7 cellular contexts compared by ENCODE assay signal in genomic region chr17:45225964-45226530, GRCh38. TPM values are rescaled to one million over a fixed set of nuclear protein-coding genes. Genes with fewer than 3 reads are reported as not detected.
DNase-seq lines count a peak whose midpoint lies in the region; ATAC-seq and TF ChIP-seq lines count a peak whose summit lies in the region.

No MANE protein-coding gene starts in this region.

- H2BK120ac ChIP-seq in IMR-90 (ENCODE audit: low read depth, low read length) = peak overlapping the region; percentile 3; the same call in 1 of the 2 replicates

- H3K4me3 ChIP-seq in IMR-90 (ENCODE audit: insufficient read depth, low read depth, low read length) (no peak overlapping the region), SJCRH30 (no peak overlapping the region)

- POLR2A ChIA-PET in IMR-90 (lab: Charles Lee; ENCODE audit: unreplicated experiment) = no interaction called here

- no peak overlapping the region for H3K4me2 ChIP-seq in IMR-90 (ENCODE audit: low read depth, low read length)

- H3K36me3 ChIP-seq in IMR-90 (ENCODE audit: control insufficient read depth, insufficient read depth, low read length) (no peaks in the 10 kb centered on the region), SJCRH30 (no peaks in the 10 kb centered on the region)

- H3K9ac ChIP-seq in IMR-90 (ENCODE audit: low read depth, low read length) = no peak overlapping the region

- H3K27ac ChIP-seq in IMR-90 (ENCODE audit: insufficient read depth, low read length) (no peak overlapping the region), SJCRH30 (no peak overlapping the region)

- H4K91ac ChIP-seq in IMR-90 (ENCODE audit: insufficient read depth, low read depth, low read length) = peak overlapping the region; percentile 55; the same call in 1 of the 2 replicates

- 0 out of 3 replicates have a peak overlapping the region, but pooled peaks have one; percentile 64 for H2BK15ac ChIP-seq in IMR-90 (ENCODE audit: low read depth, low read length)

- H3K56ac ChIP-seq in IMR-90 (ENCODE audit: extremely low read depth, insufficient read depth, low read length) = no peak overlapping the region

- H3K4ac ChIP-seq in IMR-90 (ENCODE audit: low read depth, low read length) = peak overlapping the region; percentile 9; the same call in 1 of the 2 replicates

- H3K23ac ChIP-seq in IMR-90 (ENCODE audit: low read depth, low read length) = no peak overlapping the region

- H3K9me1 ChIP-seq in IMR-90 (ENCODE audit: insufficient read depth, low read length) = peaks cover 24% of the 10 kb centered on the region

- no peak overlapping the region for H2BK5ac ChIP-seq in IMR-90 (ENCODE audit: low read depth, low read length, poor library complexity, severe bottlenecking)

- H3K27me3 ChIP-seq in IMR-90 (ENCODE audit: control insufficient read depth, insufficient read depth, low read length) = peaks cover 8% of the 10 kb centered on the region
- H3K27me3 ChIP-seq in SJCRH30 = peaks cover 9% of the 10 kb centered on the region

- CTCF ChIA-PET in IMR-90 (lab: Yijun Ruan, JAX) = no interaction called here

- ATAC-seq in GM19438 (IDR thresholded peaks at IDR 0.05; ENCODE audit: low read depth, unreplicated experiment) (peak; percentile 32), IMR-90 (ENCODE audit: low read depth) (no peak)

- no CpG with 5 or more reads among the region's 11 CpGs for WGBS in IMR-90 (ENCODE audit: extremely low coverage in 2 of 2, insufficient read length in 1 of 2), 2 experiments

- H4K20me1 ChIP-seq in IMR-90 (ENCODE audit: insufficient read depth, low read length) = no peaks in the 10 kb centered on the region

- H3K9me3 ChIP-seq in IMR-90 (ENCODE audit: control insufficient read depth, insufficient read depth, low read length) (no peaks in the 10 kb centered on the region), SJCRH30 (replicated peaks) (no peaks in the 10 kb centered on the region)

- H2AK9ac ChIP-seq in IMR-90 (replicated peaks; ENCODE audit: low read depth, low read length, poor library complexity) = peak overlapping the region; percentile 88

- H4K5ac ChIP-seq in IMR-90 (ENCODE audit: low read depth, low read length) = no peak overlapping the region

- H2BK20ac ChIP-seq in IMR-90 (ENCODE audit: low read depth, low read length) = no peak overlapping the region; the same call in 1 of the 2 replicates

- peaks cover 44% of the 10 kb centered on the region for H3K4me1 ChIP-seq in IMR-90 (ENCODE audit: control insufficient read depth, insufficient read depth, low read length)
- H3K4me1 ChIP-seq in SJCRH30 = peaks cover 39% of the 10 kb centered on the region

- no peak for TF ChIP-seq RAD21 in IMR-90 (IDR thresholded peaks at IDR 0.05; ENCODE audit: low read length)

- dilution Hi-C loops in IMR-90 (cut with HindIII; ENCODE audit: low sequenced_read_pairs, unreplicated experiment) = no loop called here

- peak overlapping the region; percentile 3 for H2AFZ ChIP-seq in IMR-90 (replicated peaks; ENCODE audit: low read length, poor library complexity)

- no peak overlapping the region for H3K18ac ChIP-seq in IMR-90 (ENCODE audit: low read depth, low read length)

- no peak for TF ChIP-seq CTCF in IMR-90 (conservative IDR thresholded peaks at IDR 0.05; ENCODE audit: low read depth, low read length)

- intact Hi-C loops in IMR-90 (cut with micrococcal nuclease) (no loop called here), posterior vena cava (cut with DNase I) (no loop called here)

- no TSS peak for BruUV-seq in IMR-90 (replicated peaks; lab: Mats Ljungman, UMichigan)

- TF ChIP-seq POLR2A in IMR-90 (IDR thresholded peaks at IDR 0.05; ENCODE audit: low read depth, low read length) = no peak

- H3K79me1 ChIP-seq in IMR-90 (ENCODE audit: low read depth in 1 of 2, low read length in 2 of 2) = peaks cover 0 to 28% of the 10 kb centered on the region in 2 experiments; a peak in 3 of 4 replicates

- no peak for DNase-seq in IMR-90
- peak; percentile 94 for DNase-seq in activated CD4-positive, alpha-beta T cell treated with anti-CD3 and anti-CD28 coated beads, Interleukin-2, amount 50 U/mL, for 1 hour
- DNase-seq in effector CD8-positive, alpha-beta T cell (lab: John Stamatoyannopoulos, UW) = peak; percentile 80
- peak; percentile 93 for DNase-seq in posterior vena cava (ENCODE audit: low spot score)
- peak; percentile 79 for DNase-seq in ureter (ENCODE audit: low spot score)
- no peak for DNase-seq in SJCRH30

- 0 out of 2 replicates have a peak overlapping the region, but pooled peaks have one; percentile 34 for H3K14ac ChIP-seq in IMR-90 (replicated peaks; ENCODE audit: low read depth, low read length)

- in situ Hi-C loops in IMR-90 (cut with MboI; ENCODE audit: low sequenced_read_pairs) = no loop called here

- peak overlapping the region; percentile 62 for H2AK5ac ChIP-seq in IMR-90 (ENCODE audit: low read depth, low read length)

- H4K8ac ChIP-seq in IMR-90 (ENCODE audit: low read depth in 2 of 2, low read length in 2 of 2) = 0 out of 4 replicates have a peak overlapping the region, but pooled peaks of 1 of the 2 experiments have one; percentile 7

TF ChIP-seq in IMR-90, 13 proteins besides CTCF, POLR2A, EP300 and RAD21:
- no peak for TF ChIP-seq CHD1 (IDR thresholded peaks at IDR 0.05; ENCODE audit: low read depth, low read length)
- TF ChIP-seq BHLHE40 (IDR thresholded peaks at IDR 0.05; ENCODE audit: low read depth, low read length) = no peak
- no peak for TF ChIP-seq FOS (IDR thresholded peaks at IDR 0.05; ENCODE audit: low read depth, low read length)
- no peak for TF ChIP-seq NFE2L2 (IDR thresholded peaks at IDR 0.05; ENCODE audit: low read depth, low read length)
- TF ChIP-seq RCOR1 (IDR thresholded peaks at IDR 0.05; ENCODE audit: insufficient replicate concordance, low read length) = no peak
- TF ChIP-seq RFX5 (IDR thresholded peaks at IDR 0.05; ENCODE audit: low read depth, low read length) = no peak
- TF ChIP-seq CEBPB (IDR thresholded peaks at IDR 0.05; ENCODE audit: low read depth, low read length) = no peak
- no peak for TF ChIP-seq SMC3 (IDR thresholded peaks at IDR 0.05; ENCODE audit: low read depth, low read length)
- TF ChIP-seq, protein P1, sequence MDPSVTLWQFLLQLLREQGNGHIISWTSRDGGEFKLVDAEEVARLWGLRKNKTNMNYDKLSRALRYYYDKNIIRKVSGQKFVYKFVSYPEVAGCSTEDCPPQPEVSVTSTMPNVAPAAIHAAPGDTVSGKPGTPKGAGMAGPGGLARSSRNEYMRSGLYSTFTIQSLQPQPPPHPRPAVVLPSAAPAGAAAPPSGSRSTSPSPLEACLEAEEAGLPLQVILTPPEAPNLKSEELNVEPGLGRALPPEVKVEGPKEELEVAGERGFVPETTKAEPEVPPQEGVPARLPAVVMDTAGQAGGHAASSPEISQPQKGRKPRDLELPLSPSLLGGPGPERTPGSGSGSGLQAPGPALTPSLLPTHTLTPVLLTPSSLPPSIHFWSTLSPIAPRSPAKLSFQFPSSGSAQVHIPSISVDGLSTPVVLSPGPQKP (IDR thresholded peaks at IDR 0.05; ENCODE audit: borderline replicate concordance, low read depth, low read length) = no peak

RNA-seq across cellular contexts. Expression of gene FMNL1, which starts 4.4 kb away (rescaled TPM):
- total RNA-seq in IMR-90 (2012; rRNA removed) (0.36 and 0.56 TPM in 2 replicates), posterior vena cava (10 to 100 TPM; 19.5 to 28.2 TPM), ureter (19.4 TPM)
- polyA plus RNA-seq in IMR-90 (2012; rRNA removed) = 1.4 and 2.3 TPM in 2 replicates
- polyA plus RNA-seq in IMR-90 (2012; cell fraction: cytosol; rRNA removed) = 4.2 and 5.3 TPM in 2 replicates
- 10.8 and 12.1 TPM in 2 replicates for polyA plus RNA-seq in IMR-90 (2012; cell fraction: nucleus; rRNA removed; ENCODE audit: low replicate concordance)
- 0.91 and 1.1 TPM in 2 replicates for total RNA-seq in SJCRH30 (2014; rRNA removed; shearing (Covaris generic))

RNA-seq across cellular contexts. Expression of gene SPATA32, which starts 35.8 kb away (rescaled TPM):
- total RNA-seq in IMR-90 (2012; rRNA removed) = under 0.01 and 0.18 TPM in 2 replicates
- polyA plus RNA-seq in IMR-90 (2012; rRNA removed) = not detected in 2 replicates
- not detected in 2 replicates for polyA plus RNA-seq in IMR-90 (2012; cell fraction: cytosol; rRNA removed)
- 0.09 TPM in 1 of 2 replicates, not detected in the other for polyA plus RNA-seq in IMR-90 (2012; cell fraction: nucleus; rRNA removed; ENCODE audit: low replicate concordance)
- not detected for total RNA-seq in posterior vena cava
- total RNA-seq in ureter = not detected
- total RNA-seq in SJCRH30 (2014; rRNA removed; shearing (Covaris generic)) = 0.08 TPM in 1 of 2 replicates, not detected in the other

Comparison
In these comparisons a context has a peak if more than half of its experiments do, and no peak if none do; other contexts are left out.
1. DNase-seq: peak in activated CD4-positive, alpha-beta T cell treated with anti-CD3 and anti-CD28 coated beads, Interleukin-2, amount 50 U/mL, for 1 hour (single experiment), effector CD8-positive, alpha-beta T cell (single experiment), posterior vena cava (single experiment) and ureter (single experiment); none in IMR-90 (single experiment) and SJCRH30 (0 of 2).